ENCODE assay signal across 1 cellular context in the genomic region with DNA sequence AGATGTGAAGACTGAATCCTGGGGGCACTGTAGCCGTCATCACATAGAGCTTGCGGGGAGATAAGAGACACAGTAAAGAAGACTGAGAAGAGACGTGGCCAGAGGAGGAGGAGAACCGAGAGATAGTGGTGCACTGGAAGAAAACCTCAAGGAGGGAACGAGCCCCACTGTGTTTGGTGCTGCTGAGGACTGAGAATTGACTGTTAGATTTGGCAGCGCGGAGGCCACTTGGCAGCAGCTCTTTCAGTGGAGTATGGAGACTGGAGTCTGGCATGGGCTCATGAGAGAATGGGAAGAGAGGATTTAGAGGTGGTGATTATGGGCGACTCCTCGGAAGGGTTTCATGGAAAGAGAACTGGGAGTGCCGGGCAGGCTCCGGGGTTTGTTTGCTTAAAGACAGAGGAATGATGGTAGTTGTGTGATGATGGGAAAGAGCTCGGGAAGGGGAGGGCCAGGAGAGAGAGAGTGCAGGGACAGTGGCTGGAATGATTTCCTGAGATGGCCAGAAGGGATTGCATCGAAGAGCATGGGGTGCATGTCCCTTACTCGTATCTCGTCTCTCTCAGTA.
TF ChIP-seq lines count a peak whose summit lies in the region.

No MANE protein-coding gene starts in this region.

TF ChIP-seq in H1, 55 proteins besides CTCF, POLR2A, EP300 and RAD21:
- TF ChIP-seq BCL11A (IDR thresholded peaks at IDR 0.05; ENCODE audit: low read depth in 2 of 2, low read length in 2 of 2) (no peak), CREB1 (IDR thresholded peaks at IDR 0.05) (no peak), CTBP2 (IDR thresholded peaks at IDR 0.05; ENCODE audit: borderline replicate concordance, insufficient read depth, insufficient read length, low read length) (no peak), POLR2AphosphoS5 (IDR thresholded peaks at IDR 0.05; ENCODE audit: low read depth, low read length) (no peak), TEAD4 (IDR thresholded peaks at IDR 0.05; ENCODE audit: low read depth, low read length) (no peak), NRF1 (IDR thresholded peaks at IDR 0.05; ENCODE audit: low read depth, low read length) (no peak), GABPA (IDR thresholded peaks at IDR 0.05; ENCODE audit: borderline replicate concordance, insufficient read depth, low read length) (no peak), BRCA1 (IDR thresholded peaks at IDR 0.05; ENCODE audit: low read depth, low read length) (no peak), TBP (IDR thresholded peaks at IDR 0.05; ENCODE audit: low read depth, low read length) (no peak)
- TF ChIP-seq, protein P1, sequence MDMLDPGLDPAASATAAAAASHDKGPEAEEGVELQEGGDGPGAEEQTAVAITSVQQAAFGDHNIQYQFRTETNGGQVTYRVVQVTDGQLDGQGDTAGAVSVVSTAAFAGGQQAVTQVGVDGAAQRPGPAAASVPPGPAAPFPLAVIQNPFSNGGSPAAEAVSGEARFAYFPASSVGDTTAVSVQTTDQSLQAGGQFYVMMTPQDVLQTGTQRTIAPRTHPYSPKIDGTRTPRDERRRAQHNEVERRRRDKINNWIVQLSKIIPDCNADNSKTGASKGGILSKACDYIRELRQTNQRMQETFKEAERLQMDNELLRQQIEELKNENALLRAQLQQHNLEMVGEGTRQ (IDR thresholded peaks at IDR 0.05; ENCODE audit: low read length), result no peak
